ENCODE assay signal across 8 cellular contexts in the genomic region with DNA sequence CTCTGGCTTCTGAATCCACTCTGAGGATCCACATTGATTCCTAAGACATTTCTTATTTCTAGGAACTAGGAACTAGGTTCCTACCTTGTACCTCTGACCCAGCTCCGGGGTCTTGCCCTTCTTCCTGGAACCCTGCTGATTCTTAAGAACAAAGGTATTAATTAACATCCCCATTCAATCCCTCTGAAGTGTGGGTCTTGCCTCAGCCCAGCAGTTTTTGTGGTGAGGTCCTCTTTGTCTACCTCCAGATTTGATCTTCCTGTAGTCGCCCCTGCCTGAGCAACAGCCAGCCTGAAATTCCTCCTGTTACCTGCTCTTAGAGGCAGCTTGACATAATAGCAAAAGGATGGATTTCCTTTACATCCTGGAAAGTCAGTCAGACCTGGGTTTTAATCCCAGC. TPM values are rescaled to one million over a fixed set of nuclear protein-coding genes. Genes with fewer than 3 reads are reported as not detected.
"Had no signal": no experiment of that assay in that cellular context is flagged by ENCODE, and none has a peak within 500 bp of the region (broad histone marks: within the 10 kb centered on the region; RNA-seq: fewer than 3 reads in every experiment).

No MANE protein-coding gene starts in this region.

- H3K9ac ChIP-seq: GM23248 had no signal

- H3K27ac ChIP-seq: GM23248, HL-60 had no signal

- H3K4me3 ChIP-seq: GM23248 had no signal

- DNase-seq: GM23248, H9, HCEC 1CT, KBM-7 had no signal

- ATAC-seq: HepG2 had no signal

RNA-seq across cellular contexts. Expression of gene CAMK1G, which starts 46.7 kb away (rescaled TPM):
- total RNA-seq: HepG2, HT1080 had no signal
- polyA plus RNA-seq: GM23248, HepG2, IgD-negative memory B cell had no signal
